Comparison of ENCODE assay signal across 9 cellular contexts in genomic region chr11:10314199-10315072, GRCh38. TPM values are rescaled to one million over a fixed set of nuclear protein-coding genes. Genes with fewer than 3 reads are reported as not detected.
DNase-seq lines count a peak whose midpoint lies in the region; ATAC-seq, FAIRE-seq and TF ChIP-seq lines count a peak whose summit lies in the region.
"Had no signal": no experiment of that assay in that cellular context is flagged by ENCODE, and none has a peak within 500 bp of the region (broad histone marks: within the 10 kb centered on the region; RNA-seq: fewer than 3 reads in every experiment).

No MANE protein-coding gene starts in this region.

- H3K9me3 ChIP-seq in HepG2 (ENCODE audit: low read length), result no peaks in the 10 kb centered on the region

- TF ChIP-seq EP300 in HepG2 (IDR thresholded peaks at IDR 0.05; ENCODE audit: low read depth in 2 of 2, low read length in 2 of 2) (no peak), HepG2 (CRISPR knock-in tag; IDR thresholded peaks at IDR 0.05; ENCODE audit: borderline replicate concordance) (no peak)

- peak; percentile 62 for FAIRE-seq in HepG2 (lab: Jason Lieb, UNC)

- ATAC-seq in GM21717 (IDR thresholded peaks at IDR 0.05; ENCODE audit: unreplicated experiment), result peak; percentile 69
- ATAC-seq in activated CD8-positive, alpha-beta T cell treated with anti-CD3 and anti-CD28 coated beads, Interleukin-2, amount 10 ng/mL, durations not matched to agents 7 days and 5 days, result peak; percentile 85
- ATAC-seq in HepG2, result peak; percentile 91

- no peaks in the 10 kb centered on the region for H4K20me1 ChIP-seq in KMS-11 (ENCODE audit: insufficient read depth)
- H4K20me1 ChIP-seq in HepG2 (ENCODE audit: insufficient read depth, low read length), result no peaks in the 10 kb centered on the region

- H3K27ac Mint-ChIP-seq in activated CD8-positive, alpha-beta T cell treated with anti-CD3 and anti-CD28 coated beads, Interleukin-2, amount 10 ng/mL, durations not matched to agents 7 days and 5 days, result no peak overlapping the region

- no peak for TF ChIP-seq CTCF in KMS-11 (conservative IDR thresholded peaks at IDR 0.05; ENCODE audit: low read depth, low read length)
- TF ChIP-seq CTCF in HepG2 (CRISPR knock-in tag; IDR thresholded peaks at IDR 0.05), result no peak
- no peak for TF ChIP-seq CTCF in coronary artery (IDR thresholded peaks at IDR 0.05)

- H3K9ac ChIP-seq in KMS-11 (no peak overlapping the region; the same call in 1 of the 2 replicates), HepG2 (ENCODE audit: insufficient read depth, low read depth, low read length) (no peak overlapping the region)

- H3K79me2 ChIP-seq in KMS-11 (ENCODE audit: insufficient read depth, low read depth) (no peaks in the 10 kb centered on the region), HepG2 (ENCODE audit: insufficient read depth, low read length) (no peaks in the 10 kb centered on the region)

- H3K27me3 Mint-ChIP-seq in activated CD8-positive, alpha-beta T cell treated with anti-CD3 and anti-CD28 coated beads, Interleukin-2, amount 10 ng/mL, durations not matched to agents 7 days and 5 days (ENCODE audit: low read depth), result peaks cover 9% of the 10 kb centered on the region

- H3K9me3 Mint-ChIP-seq in activated CD8-positive, alpha-beta T cell treated with anti-CD3 and anti-CD28 coated beads, Interleukin-2, amount 10 ng/mL, durations not matched to agents 7 days and 5 days (ENCODE audit: insufficient read depth), result no peaks in the 10 kb centered on the region

- H3K4me3 ChIP-seq in KMS-11 (IDR thresholded peaks at IDR 0.05; ENCODE audit: insufficient read depth, low read depth, low read length) (no peak overlapping the region), HepG2 (replicated peaks in 1 of 3; ENCODE audit: insufficient read depth in 1 of 3, low read depth in 2 of 3, low read length in 3 of 3) (peak overlapping the region in 1 of 3 experiments; percentile 41; a peak in 1 of 6 replicates), coronary artery (no peak overlapping the region)

- peaks cover 75% of the 10 kb centered on the region for H3K4me1 ChIP-seq in KMS-11 (ENCODE audit: low read depth, poor library complexity, severe bottlenecking)
- H3K4me1 ChIP-seq in HepG2 (ENCODE audit: insufficient read depth, low read length), result peaks cover 48% of the 10 kb centered on the region

- H3K36me3 ChIP-seq in KMS-11 (ENCODE audit: insufficient read depth) (no peaks in the 10 kb centered on the region), HepG2 (replicated peaks in 1 of 2; ENCODE audit: control insufficient read depth in 1 of 2, insufficient read depth in 2 of 2, low read length in 2 of 2) (no peaks in the 10 kb centered on the region)

- CTCF ChIA-PET in activated CD8-positive, alpha-beta T cell treated with anti-CD3 and anti-CD28 coated beads, Interleukin-2, amount 10 ng/mL, durations not matched to agents 7 days and 5 days (lab: Charles Lee), result interaction anchor here (0.6 to 2.2 kb wide), 8 partner anchors 10 to 700 kb away, joined by 3 to 9 read pairs (median 3); partner anchors contain the start of gene ADM
- CTCF ChIA-PET in HepG2 (lab: Yijun Ruan, JAX; ENCODE audit: low intra/inter-chr PET ratio, low total read pairs), result no interaction called here

- POLR2A ChIA-PET in activated CD8-positive, alpha-beta T cell treated with anti-CD3 and anti-CD28 coated beads, Interleukin-2, amount 10 ng/mL, durations not matched to agents 7 days and 5 days (lab: Charles Lee), result no interaction called here
- POLR2A ChIA-PET in HepG2 (lab: Yijun Ruan, JAX), result interaction anchor here (1.4 to 3.3 kb wide), 3 partner anchors 9 to 26 kb away, joined by 4 to 30 read pairs (median 13); partner anchors contain the start of gene ADM

- peaks cover 10% of the 10 kb centered on the region for H3K4me1 Mint-ChIP-seq in activated CD8-positive, alpha-beta T cell treated with anti-CD3 and anti-CD28 coated beads, Interleukin-2, amount 10 ng/mL, durations not matched to agents 7 days and 5 days (ENCODE audit: low read depth)

- H2AFZ ChIP-seq in KMS-11 (ENCODE audit: low read depth) (peak overlapping the region; percentile 43; the same call in 1 of the 2 replicates), HepG2 (ENCODE audit: low read length) (peak overlapping the region; percentile 37)

- H3K36me3 Mint-ChIP-seq in activated CD8-positive, alpha-beta T cell treated with anti-CD3 and anti-CD28 coated beads, Interleukin-2, amount 10 ng/mL, durations not matched to agents 7 days and 5 days (ENCODE audit: low read depth), result no peaks in the 10 kb centered on the region

- intact Hi-C loops in HepG2 (cut with micrococcal nuclease; ENCODE audit: unreplicated experiment), result no loop called here

- H3K27me3 ChIP-seq in KMS-11 (ENCODE audit: insufficient read depth, low read depth) (no peaks in the 10 kb centered on the region), HepG2 (ENCODE audit: control insufficient read depth in 1 of 2, insufficient read depth in 2 of 2, low read length in 2 of 2) (no peaks in the 10 kb centered on the region)

- no peak for TF ChIP-seq RAD21 in HepG2 (CRISPR knock-in tag; IDR thresholded peaks at IDR 0.05)

- no peak overlapping the region; the same call in 1 of the 2 replicates for H3K27ac ChIP-seq in KMS-11
- no peak overlapping the region for H3K27ac ChIP-seq in HepG2 (ENCODE audit: extremely low read length, insufficient read depth, low read length)
- no peak overlapping the region for H3K27ac ChIP-seq in coronary artery
- H3K27ac ChIP-seq: C4-2B had no signal

- H3K4me3 Mint-ChIP-seq in activated CD8-positive, alpha-beta T cell treated with anti-CD3 and anti-CD28 coated beads, Interleukin-2, amount 10 ng/mL, durations not matched to agents 7 days and 5 days, result no peak overlapping the region

- DNase-seq in SIG-M5 treated with dmso at 0.1 percent for 504 hours (lab: John Stamatoyannopoulos, UW; ENCODE audit: unreplicated experiment) (peak; percentile 58), SIG-M5 (lab: John Stamatoyannopoulos, UW) (no peak), HepG2 (ENCODE audit: low spot score) (peak; percentile 63), coronary artery (ENCODE audit: low spot score) (no peak), NCI-H1930 (lab: John Stamatoyannopoulos, UW) (no peak)
- DNase-seq in activated CD8-positive, alpha-beta T cell treated with anti-CD3 and anti-CD28 coated beads, Interleukin-2, amount 10 ng/mL, durations not matched to agents 7 days and 5 days, result no peak

- BruUV-seq in HepG2 (replicated peaks; lab: Mats Ljungman, UMichigan), result no TSS peak

- in situ Hi-C loops in HepG2 (cut with HindIII; ENCODE audit: extremely low pct_ligation_motif_present, low pct_unique_long_range_greater_than_20kb), result no loop called here

- no peak for TF ChIP-seq POLR2A in HepG2 (IDR thresholded peaks at IDR 0.05; ENCODE audit: insufficient read depth in 1 of 2, low read depth in 2 of 2, low read length in 2 of 2)

- H3K4me2 ChIP-seq in KMS-11, result peak overlapping the region; percentile 39; the same call in 1 of the 2 replicates
- H3K4me2 ChIP-seq in HepG2 (ENCODE audit: low read depth, low read length), result peak overlapping the region; percentile 46

- 48% methylated on average over 8 of the region's 8 CpGs for WGBS in HepG2 (ENCODE audit: low lambda C conversion rate)

RNA-seq across cellular contexts. Expression of gene ADM, which starts 9.6 kb away (rescaled TPM):
- total RNA-seq in activated CD8-positive, alpha-beta T cell treated with anti-CD3 and anti-CD28 coated beads, Interleukin-2, amount 10 ng/mL, durations not matched to agents 7 days and 5 days, result 1 to 10 TPM; 3.6 to 3.9 TPM
- 4.3 and 10.7 TPM in 2 replicates for total RNA-seq in HepG2 (2016; rRNA removed; fragmentation: Illumina TruSeq; extraction: Trizol)
- 3.1 and 3.7 TPM in 2 replicates for total RNA-seq in HepG2 (2016; cell fraction: cytosol; rRNA removed; fragmentation: Illumina TruSeq; extraction: Trizol; ENCODE audit: low read depth)
- 3.1 and 10.5 TPM in 2 replicates for total RNA-seq in HepG2 (2016; cell fraction: insoluble cytoplasmic fraction; rRNA removed; fragmentation: Illumina TruSeq; extraction: Trizol)
- total RNA-seq in HepG2 (2016; cell fraction: membrane; rRNA removed; fragmentation: Illumina TruSeq; extraction: Trizol), result 4.4 and 5.7 TPM in 2 replicates
- 9.8 and 17.4 TPM in 2 replicates for total RNA-seq in HepG2 (2016; cell fraction: nucleus; rRNA removed; fragmentation: Illumina TruSeq; extraction: Trizol)
- 26.1 and 35.5 TPM in 2 replicates for polyA plus RNA-seq in HepG2 (2011; rRNA removed)
- 35.7 and 40.9 TPM in 2 replicates for polyA plus RNA-seq in HepG2 (2011; cell fraction: cytosol; rRNA removed)
- polyA plus RNA-seq in HepG2 (2011; cell fraction: nucleus; rRNA removed), result 35.9 and 47.6 TPM in 2 replicates
- polyA plus RNA-seq in HepG2 (2012), result 18.1 and 31.9 TPM in 2 replicates
- polyA plus RNA-seq in HepG2 (2016; cell fraction: cytosol; fragmentation: Illumina TruSeq; extraction: Trizol; ENCODE audit: low read depth), result 1.5 and 1.7 TPM in 2 replicates
- 2.6 and 3.2 TPM in 2 replicates for polyA plus RNA-seq in HepG2 (2016; cell fraction: insoluble cytoplasmic fraction; fragmentation: Illumina TruSeq; extraction: Trizol; ENCODE audit: low read depth)
- 1.6 and 2.2 TPM in 2 replicates for polyA plus RNA-seq in HepG2 (2016; cell fraction: membrane; fragmentation: Illumina TruSeq; extraction: Trizol; ENCODE audit: low read depth)
- polyA plus RNA-seq in HepG2 (2016; cell fraction: nucleus; fragmentation: Illumina TruSeq; extraction: Trizol; ENCODE audit: insufficient read depth, low read depth), result 25.4 and 29.5 TPM in 2 replicates
- polyA minus RNA-seq in HepG2 (2011; rRNA and poly(A)+ RNA removed; ENCODE audit: low replicate concordance), result 67.2 and 67.7 TPM in 2 replicates
- polyA minus RNA-seq in HepG2 (2011; cell fraction: cytosol; rRNA and poly(A)+ RNA removed), result 20.9 and 26.9 TPM in 2 replicates
- polyA minus RNA-seq in HepG2 (2011; cell fraction: nucleus; rRNA and poly(A)+ RNA removed), result 19.2 and 28.2 TPM in 2 replicates

RNA-seq across cellular contexts. Expression of gene SBF2, which starts 20.4 kb away (rescaled TPM):
- 1 to 10 TPM; 5.1 to 5.9 TPM for total RNA-seq in activated CD8-positive, alpha-beta T cell treated with anti-CD3 and anti-CD28 coated beads, Interleukin-2, amount 10 ng/mL, durations not matched to agents 7 days and 5 days
- 24.0 and 29.9 TPM in 2 replicates for total RNA-seq in HepG2 (2016; rRNA removed; fragmentation: Illumina TruSeq; extraction: Trizol)
- total RNA-seq in HepG2 (2016; cell fraction: cytosol; rRNA removed; fragmentation: Illumina TruSeq; extraction: Trizol; ENCODE audit: low read depth), result 6.3 and 6.7 TPM in 2 replicates
- total RNA-seq in HepG2 (2016; cell fraction: insoluble cytoplasmic fraction; rRNA removed; fragmentation: Illumina TruSeq; extraction: Trizol), result 22.0 and 29.2 TPM in 2 replicates
- total RNA-seq in HepG2 (2016; cell fraction: membrane; rRNA removed; fragmentation: Illumina TruSeq; extraction: Trizol), result 11.3 and 12.9 TPM in 2 replicates
- 26.4 and 32.0 TPM in 2 replicates for total RNA-seq in HepG2 (2016; cell fraction: nucleus; rRNA removed; fragmentation: Illumina TruSeq; extraction: Trizol)
- 45.6 and 45.8 TPM in 2 replicates for polyA plus RNA-seq in HepG2 (2011; rRNA removed)
- polyA plus RNA-seq in HepG2 (2011; cell fraction: cytosol; rRNA removed), result 30.7 and 44.4 TPM in 2 replicates
- polyA plus RNA-seq in HepG2 (2011; cell fraction: nucleus; rRNA removed), result 31.7 and 32.8 TPM in 2 replicates
- polyA plus RNA-seq in HepG2 (2012), result 23.2 and 27.6 TPM in 2 replicates
- 1.1 and 1.2 TPM in 2 replicates for polyA plus RNA-seq in HepG2 (2016; cell fraction: cytosol; fragmentation: Illumina TruSeq; extraction: Trizol; ENCODE audit: low read depth)
- polyA plus RNA-seq in HepG2 (2016; cell fraction: insoluble cytoplasmic fraction; fragmentation: Illumina TruSeq; extraction: Trizol; ENCODE audit: low read depth), result 20.9 and 24.0 TPM in 2 replicates
- 3.6 and 5.5 TPM in 2 replicates for polyA plus RNA-seq in HepG2 (2016; cell fraction: membrane; fragmentation: Illumina TruSeq; extraction: Trizol; ENCODE audit: low read depth)
- 21.9 and 25.7 TPM in 2 replicates for polyA plus RNA-seq in HepG2 (2016; cell fraction: nucleus; fragmentation: Illumina TruSeq; extraction: Trizol; ENCODE audit: insufficient read depth, low read depth)
- 61.7 and 122 TPM in 2 replicates for polyA minus RNA-seq in HepG2 (2011; rRNA and poly(A)+ RNA removed; ENCODE audit: low replicate concordance)
- polyA minus RNA-seq in HepG2 (2011; cell fraction: cytosol; rRNA and poly(A)+ RNA removed), result 38.2 and 59.0 TPM in 2 replicates
- polyA minus RNA-seq in HepG2 (2011; cell fraction: nucleus; rRNA and poly(A)+ RNA removed), result 120 and 149 TPM in 2 replicates

Comparison
In these comparisons a context has a peak if more than half of its experiments do, and no peak if none do; other contexts are left out.
1. DNase-seq: peak in SIG-M5 treated with dmso at 0.1 percent for 504 hours (single experiment) and HepG2 (single experiment); none in SIG-M5 (single experiment), activated CD8-positive, alpha-beta T cell treated with anti-CD3 and anti-CD28 coated beads, Interleukin-2, amount 10 ng/mL, durations not matched to agents 7 days and 5 days (single experiment), coronary artery (single experiment) and NCI-H1930 (0 of 2).
2. Peak in every context shown above with its lines, with median percentiles within 50 percentile points of each other: ATAC-seq.